In the genomic region with DNA sequence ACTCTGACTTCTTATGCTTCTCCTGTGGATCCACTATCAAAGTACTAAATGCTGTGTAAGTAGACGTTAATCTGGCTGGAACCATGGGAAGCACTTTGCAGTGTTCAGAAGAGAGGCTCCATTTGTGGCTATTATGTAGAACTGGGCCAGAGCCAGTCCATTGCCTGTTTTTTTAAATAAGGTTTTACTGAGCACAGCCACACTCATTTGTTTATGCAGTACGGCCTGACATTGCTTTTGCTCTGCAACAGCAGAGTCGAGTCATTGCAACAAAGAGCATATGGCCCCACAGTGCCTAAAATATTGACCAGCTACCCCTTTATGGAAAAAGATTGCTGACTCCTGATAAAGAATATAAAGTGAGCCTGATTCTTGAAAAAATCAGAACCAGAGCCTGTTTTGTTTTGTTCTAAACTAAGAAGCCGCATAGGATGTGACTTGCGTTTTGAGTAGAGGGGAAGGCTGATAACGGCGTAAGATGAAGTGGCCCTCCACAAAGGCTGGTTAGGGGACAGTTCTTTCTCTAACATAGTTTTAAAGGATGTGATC, we compare ENCODE assay signal across 16 cellular contexts.
"Had no signal": no experiment of that assay in that cellular context is flagged by ENCODE, and none has a peak within 500 bp of the region (broad histone marks: within the 10 kb centered on the region; RNA-seq: fewer than 3 reads in every experiment).

No MANE protein-coding gene starts in this region.

- ATAC-seq: activated CD8-positive, alpha-beta T cell treated with anti-CD3 and anti-CD28 coated beads, Interleukin-2, amount 10 ng/mL, durations not matched to agents 7 days and 5 days; body of pancreas; psoas muscle; right lobe of liver had no signal

- H3K4me3 Mint-ChIP-seq: activated B cell treated with CpG ODN at 0.5 μM for 24 hours; activated CD4-positive, alpha-beta T cell treated with anti-CD3 and anti-CD28 coated beads, Interleukin-2, amount 10 ng/mL, durations not matched to agents 24 days and 14 days; activated CD8-positive, alpha-beta T cell treated with anti-CD3 and anti-CD28 coated beads, Interleukin-2, amount 10 ng/mL, durations not matched to agents 7 days and 5 days; activated naive CD4-positive, alpha-beta T cell treated with anti-CD3 and anti-CD28 coated beads, Interleukin-2, amount 50 U/mL, for 24 hours; dendritic cell treated with granulocyte-macrophage colony-stimulating factor and Interleukin-4, amounts not matched to agents 40 ng/mL and 50 ng/mL, for 4 days; nephron progenitor cell; stimulated activated naive CD8-positive, alpha-beta T cell treated with anti-CD3 and anti-CD28 coated beads, Interleukin-15, Interleukin-2, amounts not matched to agents 100 ng/mL and 50 ng/mL, for 24 hours had no signal

- H3K27me3 ChIP-seq: adrenal gland, body of pancreas, right lobe of liver had no signal

- H3K4me3 ChIP-seq: adrenal gland, body of pancreas, psoas muscle, right lobe of liver had no signal

- H3K36me3 ChIP-seq: adrenal gland, right lobe of liver had no signal

- H3K9me3 Mint-ChIP-seq: activated B cell treated with CpG ODN at 0.5 μM for 24 hours; activated CD4-positive, alpha-beta T cell treated with anti-CD3 and anti-CD28 coated beads, Interleukin-2, amount 10 ng/mL, durations not matched to agents 24 days and 14 days; activated naive CD4-positive, alpha-beta T cell treated with anti-CD3 and anti-CD28 coated beads, Interleukin-2, amount 50 U/mL, for 24 hours; dendritic cell treated with granulocyte-macrophage colony-stimulating factor and Interleukin-4, amounts not matched to agents 40 ng/mL and 50 ng/mL, for 4 days; nephron progenitor cell; stimulated activated naive CD8-positive, alpha-beta T cell treated with anti-CD3 and anti-CD28 coated beads, Interleukin-15, Interleukin-2, amounts not matched to agents 100 ng/mL and 50 ng/mL, for 24 hours had no signal

- H3K27ac ChIP-seq: adrenal gland, body of pancreas, psoas muscle, right lobe of liver had no signal

- DNase-seq: activated B cell treated with CpG ODN at 0.5 μM for 24 hours; activated CD4-positive, alpha-beta T cell treated with anti-CD3 and anti-CD28 coated beads, Interleukin-2, amount 10 ng/mL, durations not matched to agents 24 days and 14 days; activated CD8-positive, alpha-beta memory T cell treated with anti-CD3 and anti-CD28 coated beads, Interleukin-2, amount 50 U/mL, for 4 hours; activated CD8-positive, alpha-beta T cell treated with anti-CD3 and anti-CD28 coated beads, Interleukin-2, amount 10 ng/mL, durations not matched to agents 7 days and 5 days; activated effector memory CD4-positive, alpha-beta T cell treated with anti-CD3 and anti-CD28 coated beads, Interleukin-2, amount 50 U/mL, for 16 hours; activated T-cell treated with anti-CD3 and anti-CD28 coated beads, Interleukin-2, amount 50 U/mL, for 48 hours; adrenal gland; body of pancreas; nephron progenitor cell; occipital lobe; psoas muscle; right lobe of liver; SW 1271 had no signal

- H3K9me3 ChIP-seq: adrenal gland, body of pancreas, psoas muscle, right lobe of liver had no signal

- H3K27ac Mint-ChIP-seq: activated B cell treated with CpG ODN at 0.5 μM for 24 hours; activated CD4-positive, alpha-beta T cell treated with anti-CD3 and anti-CD28 coated beads, Interleukin-2, amount 10 ng/mL, durations not matched to agents 24 days and 14 days; activated CD8-positive, alpha-beta T cell treated with anti-CD3 and anti-CD28 coated beads, Interleukin-2, amount 10 ng/mL, durations not matched to agents 7 days and 5 days; activated naive CD4-positive, alpha-beta T cell treated with anti-CD3 and anti-CD28 coated beads, Interleukin-2, amount 50 U/mL, for 24 hours; dendritic cell treated with granulocyte-macrophage colony-stimulating factor and Interleukin-4, amounts not matched to agents 40 ng/mL and 50 ng/mL, for 4 days; nephron progenitor cell; stimulated activated naive CD8-positive, alpha-beta T cell treated with anti-CD3 and anti-CD28 coated beads, Interleukin-15, Interleukin-2, amounts not matched to agents 100 ng/mL and 50 ng/mL, for 24 hours had no signal

- H3K36me3 Mint-ChIP-seq: activated naive CD4-positive, alpha-beta T cell treated with anti-CD3 and anti-CD28 coated beads, Interleukin-2, amount 50 U/mL, for 24 hours had no signal

- H3K4me1 Mint-ChIP-seq: activated B cell treated with CpG ODN at 0.5 μM for 24 hours; activated CD4-positive, alpha-beta T cell treated with anti-CD3 and anti-CD28 coated beads, Interleukin-2, amount 10 ng/mL, durations not matched to agents 24 days and 14 days; activated naive CD4-positive, alpha-beta T cell treated with anti-CD3 and anti-CD28 coated beads, Interleukin-2, amount 50 U/mL, for 24 hours had no signal

- H3K4me1 ChIP-seq: adrenal gland, body of pancreas, psoas muscle, right lobe of liver had no signal
